Comparison of ENCODE assay signal across 8 cellular contexts in the genomic region with DNA sequence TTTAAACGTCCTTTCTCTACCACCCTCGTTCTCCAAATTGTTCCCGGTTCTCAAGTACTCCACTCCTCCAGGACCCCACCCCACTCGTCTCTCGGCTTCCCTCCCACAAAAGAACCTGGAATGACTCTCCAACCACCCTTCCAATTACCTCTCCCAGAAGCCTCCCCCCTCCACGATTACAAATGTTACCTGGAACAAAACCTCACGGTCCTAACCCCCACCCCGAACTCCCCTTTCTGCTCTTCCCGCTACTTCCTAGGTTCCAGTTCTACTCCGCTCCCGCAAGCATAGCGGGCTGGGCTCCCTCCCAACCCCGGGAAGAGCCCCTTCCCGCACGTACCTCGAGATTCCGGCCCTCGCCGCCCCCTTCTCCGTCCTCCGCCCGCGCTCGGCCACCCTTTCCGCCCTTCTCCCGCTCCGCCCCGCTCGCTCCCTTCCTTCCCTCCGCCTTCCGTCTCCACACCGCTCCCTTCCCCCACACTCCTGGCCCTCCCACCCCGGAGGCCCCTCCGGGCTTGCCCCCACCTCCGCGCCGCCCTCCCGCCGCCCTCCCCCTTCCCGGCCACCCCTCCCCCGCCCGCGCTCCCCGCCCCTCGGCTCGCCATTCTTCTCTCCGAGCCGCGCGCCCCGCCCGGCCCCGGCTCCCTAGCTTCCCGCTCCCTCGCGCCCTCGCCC. TPM values are rescaled to one million over a fixed set of nuclear protein-coding genes. Genes with fewer than 3 reads are reported as not detected.
A peak's percentile ranks its signal among the peaks of the same experiment; 100 is the strongest.
DNase-seq lines count a peak whose midpoint lies in the region; ATAC-seq and TF ChIP-seq lines count a peak whose summit lies in the region.

No MANE protein-coding gene starts in this region.

- peaks cover 24% of the 10 kb centered on the region for H3K36me3 Mint-ChIP-seq in activated CD4-positive, alpha-beta T cell treated with anti-CD3 and anti-CD28 coated beads, Interleukin-2, amount 10 ng/mL, durations not matched to agents 7 days and 5 days (ENCODE audit: low read depth)

- peak overlapping the region; percentile 93 for H3K27ac Mint-ChIP-seq in activated CD4-positive, alpha-beta T cell treated with anti-CD3 and anti-CD28 coated beads, Interleukin-2, amount 10 ng/mL, durations not matched to agents 7 days and 5 days

- peaks cover 56% of the 10 kb centered on the region for H3K4me1 Mint-ChIP-seq in activated CD4-positive, alpha-beta T cell treated with anti-CD3 and anti-CD28 coated beads, Interleukin-2, amount 10 ng/mL, durations not matched to agents 7 days and 5 days

- intact Hi-C loops in dorsolateral prefrontal cortex (cut with DNase I) (loop anchor here in 1 of 2 donors (5.0 kb wide), 1 partner anchor 290 kb away; a partner anchor contains a TSS), lower lobe of right lung (cut with DNase I) (no loop called here)

- H3K4me1 ChIP-seq in lower lobe of right lung: peaks cover 27% of the 10 kb centered on the region

- H3K27me3 ChIP-seq in dorsolateral prefrontal cortex (no peaks in the 10 kb centered on the region), lower lobe of right lung (ENCODE audit: low read depth) (no peaks in the 10 kb centered on the region)

- H3K27ac ChIP-seq in dorsolateral prefrontal cortex (peak overlapping the region in 56 of 59 donors; percentile 30 to 93 (median 86)), lower lobe of right lung (peak overlapping the region; percentile 91)

- H3K4me3 ChIP-seq in dorsolateral prefrontal cortex (peak overlapping the region; percentile 49 to 99 (median 90)), lower lobe of right lung (peak overlapping the region; percentile 90)

- POLR2A ChIA-PET in activated CD4-positive, alpha-beta T cell treated with anti-CD3 and anti-CD28 coated beads, Interleukin-2, amount 10 ng/mL, durations not matched to agents 7 days and 5 days (lab: Charles Lee): no interaction called here

- DNase-seq in SIG-M5 treated with dmso at 0.1 percent for 504 hours (lab: John Stamatoyannopoulos, UW; ENCODE audit: unreplicated experiment) (peak; percentile 79), SIG-M5 (lab: John Stamatoyannopoulos, UW) (no peak), NCI-H226 (peak; percentile 67), dorsolateral prefrontal cortex (peak in 4 of 10 donors; percentile 55 to 70 (median 60)), lower lobe of right lung (peak; percentile 84)
- DNase-seq in activated CD4-positive, alpha-beta T cell treated with anti-CD3 and anti-CD28 coated beads, Interleukin-2, amount 10 ng/mL, durations not matched to agents 7 days and 5 days: peak; percentile 75
- DNase-seq in stimulated activated CD4-positive, alpha-beta T cell treated with anti-CD3 and anti-CD28 coated beads, TNF-alpha, amount 100 ng/mL, for 1 hour (ENCODE audit: low read depth in 3 of 3, low spot score in 1 of 3): peak; percentile 13 to 67 (median 38)

- no peaks in the 10 kb centered on the region for H3K9me3 ChIP-seq in lower lobe of right lung

- H3K4me3 Mint-ChIP-seq in activated CD4-positive, alpha-beta T cell treated with anti-CD3 and anti-CD28 coated beads, Interleukin-2, amount 10 ng/mL, durations not matched to agents 7 days and 5 days: peak overlapping the region; percentile 96

- ATAC-seq in HG03095 (IDR thresholded peaks at IDR 0.05; ENCODE audit: unreplicated experiment) (peak; percentile 34), lower lobe of right lung (peak; percentile 85 to 89)

- CTCF ChIA-PET in activated CD4-positive, alpha-beta T cell treated with anti-CD3 and anti-CD28 coated beads, Interleukin-2, amount 10 ng/mL, durations not matched to agents 7 days and 5 days (lab: Charles Lee): interaction anchor here (0.6 to 2.5 kb wide), 2 partner anchors 8 to 186 kb away, joined by 4 to 11 read pairs; no protein-coding TSS in a partner anchor

- TF ChIP-seq CTCF in dorsolateral prefrontal cortex (IDR thresholded peaks at IDR 0.05 in 54 of 56, conservative IDR thresholded peaks at IDR 0.05 in 2 of 56; ENCODE audit: low read depth in 1 of 56, partially characterized antibody in 56 of 56): no peak
- no peak for TF ChIP-seq CTCF in lower lobe of right lung (IDR thresholded peaks at IDR 0.05)

- peaks cover 18% of the 10 kb centered on the region for H3K36me3 ChIP-seq in lower lobe of right lung

- H3K9me3 Mint-ChIP-seq in activated CD4-positive, alpha-beta T cell treated with anti-CD3 and anti-CD28 coated beads, Interleukin-2, amount 10 ng/mL, durations not matched to agents 7 days and 5 days: no peaks in the 10 kb centered on the region

- no peaks in the 10 kb centered on the region for H3K27me3 Mint-ChIP-seq in activated CD4-positive, alpha-beta T cell treated with anti-CD3 and anti-CD28 coated beads, Interleukin-2, amount 10 ng/mL, durations not matched to agents 7 days and 5 days

RNA-seq across cellular contexts. Expression of a gene that starts 0.5 kb away (rescaled TPM):
- 100 to 1,000 TPM; 132 to 165 TPM for total RNA-seq in activated CD4-positive, alpha-beta T cell treated with anti-CD3 and anti-CD28 coated beads, Interleukin-2, amount 10 ng/mL, durations not matched to agents 7 days and 5 days
- 10 to 100 TPM; 40.8 to 90.1 (median 64.5) TPM for total RNA-seq in dorsolateral prefrontal cortex
- 126 TPM for total RNA-seq in lower lobe of right lung

RNA-seq across cellular contexts. Expression of a gene that starts 0.6 kb away (rescaled TPM):
- 10 to 100 TPM; 51.8 to 53.2 TPM for total RNA-seq in activated CD4-positive, alpha-beta T cell treated with anti-CD3 and anti-CD28 coated beads, Interleukin-2, amount 10 ng/mL, durations not matched to agents 7 days and 5 days
- total RNA-seq in dorsolateral prefrontal cortex: 10 to 100 TPM; 24.8 to 57.1 (median 40.2) TPM
- total RNA-seq in lower lobe of right lung: 26.4 TPM

RNA-seq across cellular contexts. Expression of a gene that starts 26.4 kb away (rescaled TPM):
- under 1 TPM; 0.67 to 0.84 TPM for total RNA-seq in activated CD4-positive, alpha-beta T cell treated with anti-CD3 and anti-CD28 coated beads, Interleukin-2, amount 10 ng/mL, durations not matched to agents 7 days and 5 days
- total RNA-seq in dorsolateral prefrontal cortex: 1 to 10 TPM in 119 of 120 experiments, under 1 TPM in 1; 1.00 to 5.7 (median 2.7) TPM
- 12.6 TPM for total RNA-seq in lower lobe of right lung

RNA-seq across cellular contexts. Expression of a gene that starts 55.1 kb away (rescaled TPM):
- total RNA-seq in activated CD4-positive, alpha-beta T cell treated with anti-CD3 and anti-CD28 coated beads, Interleukin-2, amount 10 ng/mL, durations not matched to agents 7 days and 5 days: 10 to 100 TPM; 20.2 to 25.3 TPM
- total RNA-seq in dorsolateral prefrontal cortex (10 to 100 TPM; 24.5 to 81.3 (median 36.6) TPM), lower lobe of right lung (36.1 TPM)
